In genomic region chr18:45559258-45559657, GRCh38 we compare ENCODE assay signal across 31 cellular contexts. TPM values are rescaled to one million over a fixed set of nuclear protein-coding genes. Genes with fewer than 3 reads are reported as not detected.
A peak's percentile ranks its signal among the peaks of the same experiment; 100 is the strongest.
DNase-seq lines count a peak whose midpoint lies in the region; ATAC-seq, FAIRE-seq and TF ChIP-seq lines count a peak whose summit lies in the region.
"Had no signal": no experiment of that assay in that cellular context is flagged by ENCODE, and none has a peak within 500 bp of the region (broad histone marks: within the 10 kb centered on the region; RNA-seq: fewer than 3 reads in every experiment).

No MANE protein-coding gene starts in this region.

- H3K4me3 Mint-ChIP-seq in HFFc6, result no peak overlapping the region
- H3K4me3 Mint-ChIP-seq: CD14-positive monocyte; CD4-positive, alpha-beta memory T cell; CD4-positive, CD25-positive, alpha-beta regulatory T cell; CD8-positive, alpha-beta memory T cell had no signal

- H3K79me1 ChIP-seq in IMR-90 (ENCODE audit: low read depth in 1 of 2, low read length in 2 of 2), result no peaks in the 10 kb centered on the region

- no peak overlapping the region for H3K14ac ChIP-seq in IMR-90 (replicated peaks; ENCODE audit: low read depth, low read length)

- H3K36me3 ChIP-seq in HepG2 (replicated peaks in 1 of 2; ENCODE audit: control insufficient read depth in 1 of 2, insufficient read depth in 2 of 2, low read length in 2 of 2) (no peaks in the 10 kb centered on the region), right lobe of liver (no peaks in the 10 kb centered on the region), IMR-90 (ENCODE audit: control insufficient read depth, insufficient read depth, low read length) (no peaks in the 10 kb centered on the region)
- H3K36me3 ChIP-seq: BE2C, BLaER1 had no signal

- H3K27ac Mint-ChIP-seq in HFFc6, result no peak overlapping the region
- H3K27ac Mint-ChIP-seq: CD14-positive monocyte; CD4-positive, alpha-beta memory T cell; CD8-positive, alpha-beta memory T cell had no signal

- intact Hi-C loops in HepG2 (cut with micrococcal nuclease; ENCODE audit: unreplicated experiment), result no loop called here
- intact Hi-C loops in right lobe of liver (cut with DNase I), result no loop called here
- intact Hi-C loops in IMR-90 (cut with micrococcal nuclease), result no loop called here

- no peaks in the 10 kb centered on the region for H3K9me1 ChIP-seq in IMR-90 (ENCODE audit: insufficient read depth, low read length)

- H2AFZ ChIP-seq in HepG2 (ENCODE audit: low read length) (no peak overlapping the region), IMR-90 (replicated peaks; ENCODE audit: low read length, poor library complexity) (no peak overlapping the region)

- no peak for TF ChIP-seq RAD21 in HepG2 (CRISPR knock-in tag; IDR thresholded peaks at IDR 0.05)
- no peak for TF ChIP-seq RAD21 in IMR-90 (IDR thresholded peaks at IDR 0.05; ENCODE audit: low read length)

- TF ChIP-seq POLR2A in HepG2 (IDR thresholded peaks at IDR 0.05; ENCODE audit: insufficient read depth in 1 of 2, low read depth in 2 of 2, low read length in 2 of 2) (no peak), right lobe of liver (IDR thresholded peaks at IDR 0.05) (no peak), IMR-90 (IDR thresholded peaks at IDR 0.05; ENCODE audit: low read depth, low read length) (no peak)

- dilution Hi-C loops in IMR-90 (cut with HindIII; ENCODE audit: low sequenced_read_pairs, unreplicated experiment), result no loop called here

- in situ Hi-C loops in HepG2 (cut with HindIII; ENCODE audit: extremely low pct_ligation_motif_present, low pct_unique_long_range_greater_than_20kb) (no loop called here), IMR-90 (cut with MboI; ENCODE audit: low sequenced_read_pairs) (no loop called here)

- POLR2A ChIA-PET in HepG2 (lab: Yijun Ruan, JAX), result no interaction called here
- POLR2A ChIA-PET in IMR-90 (lab: Charles Lee; ENCODE audit: unreplicated experiment), result no interaction called here

- H3K27me3 Mint-ChIP-seq in HFFc6 (ENCODE audit: insufficient read depth), result peaks cover 5% of the 10 kb centered on the region

- H3K79me2 ChIP-seq in HepG2 (ENCODE audit: insufficient read depth, low read length), result no peaks in the 10 kb centered on the region

- no peak overlapping the region for H3K56ac ChIP-seq in IMR-90 (ENCODE audit: extremely low read depth, insufficient read depth, low read length)

- H2BK5ac ChIP-seq in IMR-90 (ENCODE audit: low read depth, low read length, poor library complexity, severe bottlenecking), result no peak overlapping the region

- no peak overlapping the region for H2BK15ac ChIP-seq in IMR-90 (ENCODE audit: low read depth, low read length)

- no peak for DNase-seq in HepG2 (ENCODE audit: low spot score)
- DNase-seq in right lobe of liver, result no peak
- DNase-seq in IMR-90, result no peak
- peak; percentile 47 for DNase-seq in cerebellar cortex (ENCODE audit: low spot score)
- peak; percentile 2 for DNase-seq in coronary artery (ENCODE audit: low spot score)
- DNase-seq in HFFc6, result no peak
- DNase-seq in RPMI8226, result no peak
- DNase-seq: ACHN; BE2C; C1 segment of cervical spinal cord; CD4-positive, alpha-beta memory T cell; CD4-positive, CD25-positive, alpha-beta regulatory T cell; CD8-positive, alpha-beta memory T cell; DMS 273 treated with DMSO at 0.1 percent for 48 hours; DMS153; DMS53; DMS79; DND-41; EL; GF-D8 had no signal

- H4K20me1 ChIP-seq in HepG2 (ENCODE audit: insufficient read depth, low read length), result no peaks in the 10 kb centered on the region; the same call in 1 of the 2 replicates
- no peaks in the 10 kb centered on the region for H4K20me1 ChIP-seq in IMR-90 (ENCODE audit: insufficient read depth, low read length)
- H4K20me1 ChIP-seq: BLaER1 had no signal

- H4K5ac ChIP-seq in IMR-90 (ENCODE audit: low read depth, low read length), result no peak overlapping the region

- FAIRE-seq in HepG2 (lab: Jason Lieb, UNC), result no peak
- FAIRE-seq: G401.6, GM12891, GM18507 had no signal

- H3K9me3 Mint-ChIP-seq in HFFc6, result no peaks in the 10 kb centered on the region
- H3K9me3 Mint-ChIP-seq: CD4-positive, alpha-beta memory T cell; CD8-positive, alpha-beta memory T cell had no signal

- no peak overlapping the region for H2AK9ac ChIP-seq in IMR-90 (replicated peaks; ENCODE audit: low read depth, low read length, poor library complexity)

- H3K4me2 ChIP-seq in HepG2 (ENCODE audit: low read depth, low read length), result no peak overlapping the region
- H3K4me2 ChIP-seq in IMR-90 (ENCODE audit: low read depth, low read length), result no peak overlapping the region
- H3K4me2 ChIP-seq: BLaER1 had no signal

- WGBS in HepG2 (ENCODE audit: low lambda C conversion rate), result 33% methylated on average over 1 of the region's 1 CpG
- WGBS in right lobe of liver (ENCODE audit: insufficient coverage, low coverage, low lambda C conversion rate, missing lambda C conversion rate), result 45% methylated on average over 1 of the region's 1 CpG
- WGBS in IMR-90 (ENCODE audit: extremely low coverage in 2 of 2, insufficient read length in 1 of 2), 2 experiments, result 20% methylated on average over 1 of the region's 1 CpG; no CpG with 5 or more reads in 1 of the 2 experiments

- CTCF ChIA-PET in HepG2 (lab: Yijun Ruan, JAX; ENCODE audit: low intra/inter-chr PET ratio, low total read pairs) (no interaction called here), IMR-90 (lab: Yijun Ruan, JAX) (no interaction called here)

- H3K36me3 Mint-ChIP-seq in HFFc6 (ENCODE audit: low read depth), result no peaks in the 10 kb centered on the region
- H3K36me3 Mint-ChIP-seq: CD14-positive monocyte; CD4-positive, alpha-beta memory T cell; CD4-positive, CD25-positive, alpha-beta regulatory T cell; CD8-positive, alpha-beta memory T cell had no signal

- H3K4me1 Mint-ChIP-seq in HFFc6 (ENCODE audit: low read depth), result no peaks in the 10 kb centered on the region
- H3K4me1 Mint-ChIP-seq: CD14-positive monocyte; CD4-positive, alpha-beta memory T cell; CD4-positive, CD25-positive, alpha-beta regulatory T cell; CD8-positive, alpha-beta memory T cell had no signal

- no peak overlapping the region for H3K18ac ChIP-seq in IMR-90 (ENCODE audit: low read depth, low read length)

- no peak overlapping the region for H4K91ac ChIP-seq in IMR-90 (ENCODE audit: insufficient read depth, low read depth, low read length)

- H3K9ac ChIP-seq in HepG2 (ENCODE audit: insufficient read depth, low read depth, low read length), result no peak overlapping the region
- no peak overlapping the region for H3K9ac ChIP-seq in IMR-90 (ENCODE audit: low read depth, low read length)
- H3K9ac ChIP-seq: BLaER1 had no signal

- H3K27me3 ChIP-seq in HepG2 (ENCODE audit: control insufficient read depth in 1 of 2, insufficient read depth in 2 of 2, low read length in 2 of 2), result no peaks in the 10 kb centered on the region
- no peaks in the 10 kb centered on the region for H3K27me3 ChIP-seq in right lobe of liver
- peaks cover 6% of the 10 kb centered on the region; the same call in 1 of the 2 replicates for H3K27me3 ChIP-seq in IMR-90 (ENCODE audit: control insufficient read depth, insufficient read depth, low read length)
- H3K27me3 ChIP-seq: BE2C, BLaER1 had no signal

- no peak overlapping the region for H3K4me3 ChIP-seq in HepG2 (replicated peaks in 1 of 3; ENCODE audit: insufficient read depth in 1 of 3, low read depth in 2 of 3, low read length in 3 of 3)
- H3K4me3 ChIP-seq in right lobe of liver, result no peak overlapping the region
- no peak overlapping the region for H3K4me3 ChIP-seq in IMR-90 (ENCODE audit: insufficient read depth, low read depth, low read length)
- H3K4me3 ChIP-seq in coronary artery, result no peak overlapping the region
- H3K4me3 ChIP-seq: BLaER1 had no signal

- H2BK20ac ChIP-seq in IMR-90 (ENCODE audit: low read depth, low read length), result no peak overlapping the region

- no peak overlapping the region for H2AK5ac ChIP-seq in IMR-90 (ENCODE audit: low read depth, low read length)

- TF ChIP-seq EP300 in HepG2 (IDR thresholded peaks at IDR 0.05; ENCODE audit: low read depth in 2 of 2, low read length in 2 of 2), result no peak
- no peak for TF ChIP-seq EP300 in HepG2 (CRISPR knock-in tag; IDR thresholded peaks at IDR 0.05; ENCODE audit: borderline replicate concordance)

- H3K9me3 ChIP-seq in HepG2 (ENCODE audit: low read length), result no peaks in the 10 kb centered on the region
- no peaks in the 10 kb centered on the region for H3K9me3 ChIP-seq in right lobe of liver
- H3K9me3 ChIP-seq in IMR-90 (ENCODE audit: control insufficient read depth, insufficient read depth, low read length), result no peaks in the 10 kb centered on the region
- H3K9me3 ChIP-seq: BE2C, BLaER1 had no signal

- no peak overlapping the region for H3K4ac ChIP-seq in IMR-90 (ENCODE audit: low read depth, low read length)

- H2BK120ac ChIP-seq in IMR-90 (ENCODE audit: low read depth, low read length), result no peak overlapping the region

- no peak overlapping the region for H4K8ac ChIP-seq in IMR-90 (ENCODE audit: low read depth in 2 of 2, low read length in 2 of 2)

- BruUV-seq in HepG2 (replicated peaks; lab: Mats Ljungman, UMichigan) (no TSS peak), IMR-90 (replicated peaks; lab: Mats Ljungman, UMichigan) (no TSS peak)

- TF ChIP-seq CTCF in HepG2 (CRISPR knock-in tag; IDR thresholded peaks at IDR 0.05), result no peak
- no peak for TF ChIP-seq CTCF in right lobe of liver (IDR thresholded peaks at IDR 0.05)
- TF ChIP-seq CTCF in IMR-90 (conservative IDR thresholded peaks at IDR 0.05; ENCODE audit: low read depth, low read length), result no peak
- no peak for TF ChIP-seq CTCF in coronary artery (IDR thresholded peaks at IDR 0.05)
- no peak for TF ChIP-seq CTCF in HFFc6 (IDR thresholded peaks at IDR 0.05)

- ATAC-seq in HepG2 (no peak), right lobe of liver (no peak), IMR-90 (ENCODE audit: low read depth) (no peak), GM18502 (IDR thresholded peaks at IDR 0.05; ENCODE audit: poor library complexity, unreplicated experiment) (no peak)

- no peak overlapping the region for H3K23ac ChIP-seq in IMR-90 (ENCODE audit: low read depth, low read length)

- H3K27ac ChIP-seq in HepG2 (ENCODE audit: extremely low read length, insufficient read depth, low read length) (no peak overlapping the region), right lobe of liver (no peak overlapping the region), IMR-90 (ENCODE audit: insufficient read depth, low read length) (no peak overlapping the region), coronary artery (no peak overlapping the region)
- H3K27ac ChIP-seq: 22Rv1, BLaER1 had no signal

- H3K4me1 ChIP-seq in HepG2 (ENCODE audit: insufficient read depth, low read length) (no peaks in the 10 kb centered on the region), right lobe of liver (no peaks in the 10 kb centered on the region), IMR-90 (ENCODE audit: control insufficient read depth, insufficient read depth, low read length) (no peaks in the 10 kb centered on the region)
- H3K4me1 ChIP-seq: BE2C, BLaER1 had no signal

RNA-seq across cellular contexts. Expression of gene SLC14A2, which starts 56.0 kb away (rescaled TPM):
- total RNA-seq in HepG2 (2016; rRNA removed; fragmentation: Illumina TruSeq; extraction: Trizol) (not detected in 2 replicates), right lobe of liver (under 1 TPM in 3 of 6 experiments, not detected in 3; 0.04 to 0.10 (median 0.07) TPM), IMR-90 (2012; rRNA removed) (not detected in 2 replicates)
- total RNA-seq in HepG2 (2016; cell fraction: cytosol; rRNA removed; fragmentation: Illumina TruSeq; extraction: Trizol; ENCODE audit: low read depth), result not detected in 2 replicates
- total RNA-seq in HepG2 (2016; cell fraction: insoluble cytoplasmic fraction; rRNA removed; fragmentation: Illumina TruSeq; extraction: Trizol), result not detected in 2 replicates
- total RNA-seq in HepG2 (2016; cell fraction: membrane; rRNA removed; fragmentation: Illumina TruSeq; extraction: Trizol), result not detected in 2 replicates
- not detected in 2 replicates for total RNA-seq in HepG2 (2016; cell fraction: nucleus; rRNA removed; fragmentation: Illumina TruSeq; extraction: Trizol)
- polyA plus RNA-seq in HepG2 (2011; rRNA removed) (not detected in 2 replicates), IMR-90 (2012; rRNA removed) (0.03 TPM in 1 of 2 replicates, not detected in the other)
- polyA plus RNA-seq in HepG2 (2011; cell fraction: cytosol; rRNA removed), result 0.01 TPM in 1 of 2 replicates, not detected in the other
- polyA plus RNA-seq in HepG2 (2011; cell fraction: nucleus; rRNA removed), result not detected in 2 replicates
- polyA plus RNA-seq in HepG2 (2012), result not detected in 2 replicates
- polyA plus RNA-seq in HepG2 (2016; cell fraction: cytosol; fragmentation: Illumina TruSeq; extraction: Trizol; ENCODE audit: low read depth), result not detected in 2 replicates
- not detected in 2 replicates for polyA plus RNA-seq in HepG2 (2016; cell fraction: insoluble cytoplasmic fraction; fragmentation: Illumina TruSeq; extraction: Trizol; ENCODE audit: low read depth)
- not detected in 2 replicates for polyA plus RNA-seq in HepG2 (2016; cell fraction: membrane; fragmentation: Illumina TruSeq; extraction: Trizol; ENCODE audit: low read depth)
- polyA plus RNA-seq in HepG2 (2016; cell fraction: nucleus; fragmentation: Illumina TruSeq; extraction: Trizol; ENCODE audit: insufficient read depth, low read depth), result not detected in 2 replicates
- polyA minus RNA-seq in HepG2 (2011; rRNA and poly(A)+ RNA removed; ENCODE audit: low replicate concordance), result 0.14 TPM in 1 of 2 replicates, not detected in the other
- polyA minus RNA-seq in HepG2 (2011; cell fraction: cytosol; rRNA and poly(A)+ RNA removed), result not detected in 2 replicates
- not detected in 2 replicates for polyA minus RNA-seq in HepG2 (2011; cell fraction: nucleus; rRNA and poly(A)+ RNA removed)
- polyA plus RNA-seq in IMR-90 (2012; cell fraction: cytosol; rRNA removed), result not detected in 2 replicates
- not detected in 2 replicates for polyA plus RNA-seq in IMR-90 (2012; cell fraction: nucleus; rRNA removed; ENCODE audit: low replicate concordance)
- not detected for total RNA-seq in HFFc6 (2021; fragmentation: NEBNext Ultra II Directional; extraction: Animal tissue kit (Norgen Biotek cat#: 25700))
- total RNA-seq: A172, A673, Daoy had no signal
- polyA plus RNA-seq: AG04450, CD14-positive monocyte had no signal

Comparison
In these comparisons a context has a peak if more than half of its experiments do, and no peak if none do; other contexts are left out.
1. DNase-seq: peak in cerebellar cortex (single experiment) and coronary artery (single experiment); none in HepG2 (single experiment), right lobe of liver (0 of 3), IMR-90 (single experiment), HFFc6 (single experiment) and RPMI8226 (single experiment).